Comparison of ENCODE assay signal across 1 cellular context in genomic region chr2:113818382-113818951, GRCh38.
TF ChIP-seq lines count a peak whose summit lies in the region.

No MANE protein-coding gene starts in this region.

TF ChIP-seq in GM23338, 12 proteins besides CTCF, POLR2A, EP300 and RAD21 (continued from another document):
- TF ChIP-seq ETS1 (IDR thresholded peaks at IDR 0.05) (no peak), POLR2AphosphoS5 (IDR thresholded peaks at IDR 0.05; ENCODE audit: low read depth) (no peak), EZH2phosphoT487 (IDR thresholded peaks at IDR 0.05; ENCODE audit: unreplicated experiment) (no peak)
